Comparison of ENCODE assay signal across 15 cellular contexts in genomic region chr3:25621087-25621486, GRCh38. TPM values are rescaled to one million over a fixed set of nuclear protein-coding genes. Genes with fewer than 3 reads are reported as not detected.
DNase-seq lines count a peak whose midpoint lies in the region; ATAC-seq and TF ChIP-seq lines count a peak whose summit lies in the region.
"Had no signal": no experiment of that assay in that cellular context is flagged by ENCODE, and none has a peak within 500 bp of the region (broad histone marks: within the 10 kb centered on the region; RNA-seq: fewer than 3 reads in every experiment).

No MANE protein-coding gene starts in this region.

- peak overlapping the region; percentile 2 for H3K27ac Mint-ChIP-seq in T-helper 2 cell treated with Interferon-gamma antibody and Interleukin-4, amounts not matched to agents 5 μg/mL and 100 μg/mL, for 36 hours
- H3K27ac Mint-ChIP-seq in natural killer cell: peak overlapping the region; percentile 5 to 42
- H3K27ac Mint-ChIP-seq in natural killer cell treated with Interleukin-12 subunit alpha and Interleukin-12 subunit beta and Interleukin-15 and Interleukin-18, amount 100 ng/mL, for 72 hours: peak overlapping the region in 1 of 2 donors; percentile 1
- no peak overlapping the region for H3K27ac Mint-ChIP-seq in activated CD4-positive, alpha-beta memory T cell treated with anti-CD3 and anti-CD28 coated beads, Interleukin-2, amount 10 ng/mL, durations not matched to agents 7 days and 5 days

- H3K4me3 ChIP-seq in epithelial cell of esophagus (ENCODE audit: low read length): no peak overlapping the region
- H3K4me3 ChIP-seq: PC-9 had no signal

- no peaks in the 10 kb centered on the region for H3K27me3 Mint-ChIP-seq in T-helper 2 cell treated with Interferon-gamma antibody and Interleukin-4, amounts not matched to agents 5 μg/mL and 100 μg/mL, for 36 hours (ENCODE audit: low read depth)
- no peaks in the 10 kb centered on the region for H3K27me3 Mint-ChIP-seq in natural killer cell (ENCODE audit: low read depth in 2 of 2)
- H3K27me3 Mint-ChIP-seq in natural killer cell treated with Interleukin-12 subunit alpha and Interleukin-12 subunit beta and Interleukin-15 and Interleukin-18, amount 100 ng/mL, for 72 hours: no peaks in the 10 kb centered on the region
- H3K27me3 Mint-ChIP-seq in activated CD4-positive, alpha-beta memory T cell treated with anti-CD3 and anti-CD28 coated beads, Interleukin-2, amount 10 ng/mL, durations not matched to agents 7 days and 5 days: no peaks in the 10 kb centered on the region

- TF ChIP-seq CTCF in natural killer cell (IDR thresholded peaks at IDR 0.05): no peak
- TF ChIP-seq CTCF in epithelial cell of esophagus (IDR thresholded peaks at IDR 0.05; ENCODE audit: insufficient read depth, low read depth, low read length, missing control alignments): no peak

- no peak for ATAC-seq in natural killer cell
- no peak for ATAC-seq in natural killer cell treated with Interleukin-12 subunit alpha and Interleukin-12 subunit beta and Interleukin-15 and Interleukin-18, amount 100 ng/mL, for 72 hours
- no peak for ATAC-seq in HG03565 (IDR thresholded peaks at IDR 0.05; ENCODE audit: unreplicated experiment)
- ATAC-seq in GM21528 (IDR thresholded peaks at IDR 0.05; ENCODE audit: low FRiP score, unreplicated experiment): no peak
- ATAC-seq: Right ventricle myocardium inferior had no signal

- no peak overlapping the region for H3K4me3 Mint-ChIP-seq in T-helper 2 cell treated with Interferon-gamma antibody and Interleukin-4, amounts not matched to agents 5 μg/mL and 100 μg/mL, for 36 hours
- H3K4me3 Mint-ChIP-seq in natural killer cell: no peak overlapping the region
- no peak overlapping the region for H3K4me3 Mint-ChIP-seq in natural killer cell treated with Interleukin-12 subunit alpha and Interleukin-12 subunit beta and Interleukin-15 and Interleukin-18, amount 100 ng/mL, for 72 hours
- no peak overlapping the region for H3K4me3 Mint-ChIP-seq in activated CD4-positive, alpha-beta memory T cell treated with anti-CD3 and anti-CD28 coated beads, Interleukin-2, amount 10 ng/mL, durations not matched to agents 7 days and 5 days

- peaks cover 4% of the 10 kb centered on the region for H3K4me1 Mint-ChIP-seq in T-helper 2 cell treated with Interferon-gamma antibody and Interleukin-4, amounts not matched to agents 5 μg/mL and 100 μg/mL, for 36 hours (ENCODE audit: low read depth)
- no peaks in the 10 kb centered on the region for H3K4me1 Mint-ChIP-seq in natural killer cell
- peaks cover 0 to 4% of the 10 kb centered on the region in 2 donors for H3K4me1 Mint-ChIP-seq in natural killer cell treated with Interleukin-12 subunit alpha and Interleukin-12 subunit beta and Interleukin-15 and Interleukin-18, amount 100 ng/mL, for 72 hours (ENCODE audit: low read depth in 2 of 2)
- no peaks in the 10 kb centered on the region for H3K4me1 Mint-ChIP-seq in activated CD4-positive, alpha-beta memory T cell treated with anti-CD3 and anti-CD28 coated beads, Interleukin-2, amount 10 ng/mL, durations not matched to agents 7 days and 5 days

- CTCF ChIA-PET in activated CD4-positive, alpha-beta memory T cell treated with anti-CD3 and anti-CD28 coated beads, Interleukin-2, amount 10 ng/mL, durations not matched to agents 7 days and 5 days (lab: Charles Lee): no interaction called here

- H3K9me3 Mint-ChIP-seq in T-helper 2 cell treated with Interferon-gamma antibody and Interleukin-4, amounts not matched to agents 5 μg/mL and 100 μg/mL, for 36 hours: no peaks in the 10 kb centered on the region
- H3K9me3 Mint-ChIP-seq in natural killer cell: no peaks in the 10 kb centered on the region
- H3K9me3 Mint-ChIP-seq in natural killer cell treated with Interleukin-12 subunit alpha and Interleukin-12 subunit beta and Interleukin-15 and Interleukin-18, amount 100 ng/mL, for 72 hours: no peaks in the 10 kb centered on the region
- no peaks in the 10 kb centered on the region for H3K9me3 Mint-ChIP-seq in activated CD4-positive, alpha-beta memory T cell treated with anti-CD3 and anti-CD28 coated beads, Interleukin-2, amount 10 ng/mL, durations not matched to agents 7 days and 5 days

- POLR2A ChIA-PET in activated CD4-positive, alpha-beta memory T cell treated with anti-CD3 and anti-CD28 coated beads, Interleukin-2, amount 10 ng/mL, durations not matched to agents 7 days and 5 days (lab: Charles Lee): no interaction called here

- intact Hi-C loops in natural killer cell (cut with micrococcal nuclease): no loop called here

- no peak for DNase-seq in T-helper 2 cell treated with Interferon-gamma antibody and Interleukin-4, amounts not matched to agents 5 μg/mL and 100 μg/mL, for 36 hours (ENCODE audit: low spot score)
- DNase-seq in T-helper 2 cell (no peak), natural killer cell (no peak), epithelial cell of esophagus (ENCODE audit: low read depth) (peak; percentile 72)
- DNase-seq in natural killer cell treated with Interleukin-12 subunit alpha and Interleukin-12 subunit beta and Interleukin-15 and Interleukin-18, amount 100 ng/mL, for 72 hours (ENCODE audit: low spot score): no peak
- no peak for DNase-seq in activated CD4-positive, alpha-beta memory T cell treated with anti-CD3 and anti-CD28 coated beads, Interleukin-2, amount 10 ng/mL, durations not matched to agents 7 days and 5 days
- DNase-seq: DMS153, KG1, NCI-H1092 treated with DMSO at 0.1 percent for 48 hours, NCI-H1694 treated with DMSO at 0.1 percent for 48 hours, NCI-H774, PC-9 had no signal

- peaks cover 58% of the 10 kb centered on the region for H3K36me3 Mint-ChIP-seq in T-helper 2 cell treated with Interferon-gamma antibody and Interleukin-4, amounts not matched to agents 5 μg/mL and 100 μg/mL, for 36 hours (ENCODE audit: low read depth)
- peaks cover 26% of the 10 kb centered on the region for H3K36me3 Mint-ChIP-seq in natural killer cell
- peaks cover 29% of the 10 kb centered on the region for H3K36me3 Mint-ChIP-seq in natural killer cell treated with Interleukin-12 subunit alpha and Interleukin-12 subunit beta and Interleukin-15 and Interleukin-18, amount 100 ng/mL, for 72 hours
- peaks cover 62% of the 10 kb centered on the region for H3K36me3 Mint-ChIP-seq in activated CD4-positive, alpha-beta memory T cell treated with anti-CD3 and anti-CD28 coated beads, Interleukin-2, amount 10 ng/mL, durations not matched to agents 7 days and 5 days (ENCODE audit: low read depth)

RNA-seq across cellular contexts. Expression of gene TOP2B, which starts 43.6 kb away (rescaled TPM):
- total RNA-seq in natural killer cell: 100 to 1,000 TPM; 126 to 180 (median 152) TPM
- 100 to 1,000 TPM; 126 to 145 TPM for total RNA-seq in natural killer cell treated with Interleukin-12 subunit alpha and Interleukin-12 subunit beta and Interleukin-15 and Interleukin-18, amount 100 ng/mL, for 72 hours
- 100 to 1,000 TPM; 114 TPM for total RNA-seq in activated CD4-positive, alpha-beta memory T cell treated with anti-CD3 and anti-CD28 coated beads, Interleukin-2, amount 10 ng/mL, durations not matched to agents 7 days and 5 days
